ENCODE assay signal across 13 cellular contexts in genomic region chr16:25143898-25144297, GRCh38. TPM values are rescaled to one million over a fixed set of nuclear protein-coding genes. Genes with fewer than 3 reads are reported as not detected.
DNase-seq lines count a peak whose midpoint lies in the region; ATAC-seq and TF ChIP-seq lines count a peak whose summit lies in the region.
"Had no signal": no experiment of that assay in that cellular context is flagged by ENCODE, and none has a peak within 500 bp of the region (broad histone marks: within the 10 kb centered on the region; RNA-seq: fewer than 3 reads in every experiment).

No MANE protein-coding gene starts in this region.

- no peaks in the 10 kb centered on the region for H3K79me2 ChIP-seq in osteoblast (ENCODE audit: insufficient read depth, low read length)

- TF ChIP-seq CTCF in LNCAP (IDR thresholded peaks at IDR 0.05) (peak; percentile 69), choroid plexus epithelial cell (conservative IDR thresholded peaks at IDR 0.05; ENCODE audit: low read depth, low read length) (peak; percentile 39), osteoblast (IDR thresholded peaks at IDR 0.05; ENCODE audit: extremely low read depth, low read depth, low read length) (peak; percentile 32)

- H3K36me3 ChIP-seq in osteoblast (ENCODE audit: insufficient read depth, low read length) (peaks cover 47% of the 10 kb centered on the region), MG63 (peaks cover 31% of the 10 kb centered on the region)

- H3K4me1 ChIP-seq in osteoblast (ENCODE audit: insufficient read depth, low read length) = peaks cover 3% of the 10 kb centered on the region

- ATAC-seq in HG03159 (IDR thresholded peaks at IDR 0.05; ENCODE audit: unreplicated experiment) = no peak
- no peak for ATAC-seq in HG03571 (IDR thresholded peaks at IDR 0.05; ENCODE audit: unreplicated experiment)
- no peak for ATAC-seq in GM19035 (IDR thresholded peaks at IDR 0.05; ENCODE audit: unreplicated experiment)
- ATAC-seq: naive thymus-derived CD4-positive, alpha-beta T cell had no signal

- no peak overlapping the region for H3K4me2 ChIP-seq in osteoblast (ENCODE audit: insufficient read depth, low read length)

- H3K4me3 ChIP-seq in choroid plexus epithelial cell (ENCODE audit: low read depth, low read length) (no peak overlapping the region), osteoblast (ENCODE audit: insufficient read depth, low read length) (no peak overlapping the region), MG63 (no peak overlapping the region)
- H3K4me3 ChIP-seq: coronary artery had no signal

- no peaks in the 10 kb centered on the region for H4K20me1 ChIP-seq in osteoblast (ENCODE audit: insufficient read depth, low read length)

- no peak overlapping the region for H2AFZ ChIP-seq in osteoblast (ENCODE audit: low read length)

- no peaks in the 10 kb centered on the region for H3K9me3 ChIP-seq in osteoblast (ENCODE audit: low read depth, low read length)
- H3K9me3 ChIP-seq in MG63 = no peaks in the 10 kb centered on the region

- DNase-seq in ELF-1 (ENCODE audit: low read depth, low spot score) (peak; percentile 27), choroid plexus epithelial cell (ENCODE audit: low read depth) (no peak), osteoblast (ENCODE audit: insufficient read length, low spot score, missing footprints) (no peak), MG63 (no peak)
- DNase-seq: activated T-cell treated with anti-CD3 and anti-CD28 coated beads, Interleukin-2, amount 50 U/mL, for 48 hours; hippocampal formation; naive thymus-derived CD4-positive, alpha-beta T cell; NCI-H774 had no signal

- H3K27ac ChIP-seq in osteoblast (ENCODE audit: low read depth, low read length) = no peak overlapping the region
- H3K27ac ChIP-seq: coronary artery had no signal

- H3K27me3 ChIP-seq in osteoblast (ENCODE audit: insufficient read depth, low read length) (no peaks in the 10 kb centered on the region), MG63 (no peaks in the 10 kb centered on the region)

RNA-seq across cellular contexts. Expression of gene LCMT1, which starts 32.4 kb away (rescaled TPM):
- 35.5 and 39.5 TPM in 2 replicates for total RNA-seq in osteoblast
- 64.8 and 88.2 TPM in 2 replicates for total RNA-seq in MG63 (2014; rRNA removed; shearing (Covaris generic); ENCODE audit: low replicate concordance)
